Comparison of ENCODE assay signal across 1 cellular context in the genomic region with DNA sequence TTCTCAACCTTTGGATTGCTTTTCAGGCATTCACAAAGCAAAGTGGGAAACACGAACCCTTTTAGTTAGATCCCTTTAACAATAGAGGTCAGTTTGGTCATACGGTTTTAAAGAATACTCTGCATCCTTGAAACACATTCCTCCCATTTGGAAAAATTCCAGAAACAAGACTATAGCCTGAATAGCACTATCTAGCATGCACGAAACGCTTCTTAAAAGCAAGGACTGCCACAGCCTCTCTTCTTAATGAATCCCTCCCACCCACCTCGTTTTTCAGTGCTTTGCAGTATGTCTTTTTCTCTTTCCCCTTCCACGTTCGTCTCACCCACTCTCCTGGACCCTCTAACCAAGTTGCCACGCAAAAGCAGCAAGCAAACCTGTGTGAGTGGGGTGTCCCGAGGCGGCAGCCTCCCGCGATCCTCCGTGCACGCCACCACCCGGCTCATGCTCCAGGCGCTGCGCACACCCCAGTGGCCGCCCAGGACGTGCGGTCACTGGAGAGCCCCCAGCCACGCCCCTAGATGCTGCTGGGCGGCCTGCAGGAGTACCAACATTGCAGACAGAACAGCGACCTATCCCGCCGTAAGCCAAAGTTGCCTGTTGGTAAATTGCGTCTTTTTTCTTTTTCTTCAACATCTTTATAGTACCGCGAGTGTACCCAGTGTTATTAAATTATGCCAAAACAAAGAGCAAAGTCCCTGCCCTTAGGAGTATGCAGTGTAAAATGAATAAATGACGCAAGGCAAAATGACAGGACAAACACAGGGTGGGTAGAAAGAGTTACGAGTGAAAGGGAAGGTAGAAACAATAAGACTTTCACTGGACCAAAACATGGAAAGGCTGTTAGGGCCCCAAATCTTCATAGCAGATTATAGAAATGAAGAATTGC.
TF ChIP-seq lines count a peak whose summit lies in the region.

A gene with protein sequence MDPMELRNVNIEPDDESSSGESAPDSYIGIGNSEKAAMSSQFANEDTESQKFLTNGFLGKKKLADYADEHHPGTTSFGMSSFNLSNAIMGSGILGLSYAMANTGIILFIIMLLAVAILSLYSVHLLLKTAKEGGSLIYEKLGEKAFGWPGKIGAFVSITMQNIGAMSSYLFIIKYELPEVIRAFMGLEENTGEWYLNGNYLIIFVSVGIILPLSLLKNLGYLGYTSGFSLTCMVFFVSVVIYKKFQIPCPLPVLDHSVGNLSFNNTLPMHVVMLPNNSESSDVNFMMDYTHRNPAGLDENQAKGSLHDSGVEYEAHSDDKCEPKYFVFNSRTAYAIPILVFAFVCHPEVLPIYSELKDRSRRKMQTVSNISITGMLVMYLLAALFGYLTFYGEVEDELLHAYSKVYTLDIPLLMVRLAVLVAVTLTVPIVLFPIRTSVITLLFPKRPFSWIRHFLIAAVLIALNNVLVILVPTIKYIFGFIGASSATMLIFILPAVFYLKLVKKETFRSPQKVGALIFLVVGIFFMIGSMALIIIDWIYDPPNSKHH (minus strand): TSS at position 472 of the 889 bp plus-strand sequence. CDS start 32,926 bp downstream, outside the sequence.

TF ChIP-seq in HepG2, 621 proteins besides CTCF, POLR2A, EP300 and RAD21 (continued from another document and continues in another):
- peak; percentile 54; the same call in 1 of the 2 replicates for TF ChIP-seq ZBTB7B (CRISPR knock-in tag; IDR thresholded peaks at IDR 0.05)
- TF ChIP-seq SP5 (CRISPR knock-in tag; IDR thresholded peaks at IDR 0.05; ENCODE audit: borderline replicate concordance, low read depth), result peak; percentile 76
- TF ChIP-seq ZNF883 (CRISPR knock-in tag; IDR thresholded peaks at IDR 0.05; ENCODE audit: not compliant biosample characterization), result peak; percentile 62
- peak; percentile 51 for TF ChIP-seq MED1 (CRISPR knock-in tag; IDR thresholded peaks at IDR 0.05)
- TF ChIP-seq, protein P1, sequence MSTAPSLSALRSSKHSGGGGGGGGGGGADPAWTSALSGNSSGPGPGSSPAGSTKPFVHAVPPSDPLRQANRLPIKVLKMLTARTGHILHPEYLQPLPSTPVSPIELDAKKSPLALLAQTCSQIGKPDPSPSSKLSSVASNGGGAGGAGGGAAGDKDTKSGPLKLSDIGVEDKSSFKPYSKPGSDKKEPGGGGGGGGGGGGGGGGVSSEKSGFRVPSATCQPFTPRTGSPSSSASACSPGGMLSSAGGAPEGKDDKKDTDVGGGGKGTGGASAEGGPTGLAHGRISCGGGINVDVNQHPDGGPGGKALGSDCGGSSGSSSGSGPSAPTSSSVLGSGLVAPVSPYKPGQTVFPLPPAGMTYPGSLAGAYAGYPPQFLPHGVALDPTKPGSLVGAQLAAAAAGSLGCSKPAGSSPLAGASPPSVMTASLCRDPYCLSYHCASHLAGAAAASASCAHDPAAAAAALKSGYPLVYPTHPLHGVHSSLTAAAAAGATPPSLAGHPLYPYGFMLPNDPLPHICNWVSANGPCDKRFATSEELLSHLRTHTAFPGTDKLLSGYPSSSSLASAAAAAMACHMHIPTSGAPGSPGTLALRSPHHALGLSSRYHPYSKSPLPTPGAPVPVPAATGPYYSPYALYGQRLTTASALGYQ (CRISPR knock-in tag; IDR thresholded peaks at IDR 0.05), result 0 out of 2 replicates have a peak, but pooled peaks have one; percentile 24
- no peak for TF ChIP-seq ZNF350 (CRISPR knock-in tag; IDR thresholded peaks at IDR 0.05; ENCODE audit: borderline replicate concordance, low read depth)
- TF ChIP-seq ZNF225 (CRISPR knock-in tag; IDR thresholded peaks at IDR 0.05), result no peak
- TF ChIP-seq ZNF720 (CRISPR knock-in tag; IDR thresholded peaks at IDR 0.05), result no peak
- no peak for TF ChIP-seq NR2F1 (CRISPR knock-in tag; IDR thresholded peaks at IDR 0.05)
- TF ChIP-seq ZNF644 (CRISPR knock-in tag; IDR thresholded peaks at IDR 0.05; ENCODE audit: low read depth), result peak; percentile 52; the same call in 1 of the 2 replicates
- TF ChIP-seq KAT7 (CRISPR knock-in tag; IDR thresholded peaks at IDR 0.05; ENCODE audit: borderline replicate concordance), result no peak
- TF ChIP-seq SAFB2 (CRISPR knock-in tag; IDR thresholded peaks at IDR 0.05; ENCODE audit: borderline replicate concordance, low read depth), result no peak
- TF ChIP-seq, protein P2, sequence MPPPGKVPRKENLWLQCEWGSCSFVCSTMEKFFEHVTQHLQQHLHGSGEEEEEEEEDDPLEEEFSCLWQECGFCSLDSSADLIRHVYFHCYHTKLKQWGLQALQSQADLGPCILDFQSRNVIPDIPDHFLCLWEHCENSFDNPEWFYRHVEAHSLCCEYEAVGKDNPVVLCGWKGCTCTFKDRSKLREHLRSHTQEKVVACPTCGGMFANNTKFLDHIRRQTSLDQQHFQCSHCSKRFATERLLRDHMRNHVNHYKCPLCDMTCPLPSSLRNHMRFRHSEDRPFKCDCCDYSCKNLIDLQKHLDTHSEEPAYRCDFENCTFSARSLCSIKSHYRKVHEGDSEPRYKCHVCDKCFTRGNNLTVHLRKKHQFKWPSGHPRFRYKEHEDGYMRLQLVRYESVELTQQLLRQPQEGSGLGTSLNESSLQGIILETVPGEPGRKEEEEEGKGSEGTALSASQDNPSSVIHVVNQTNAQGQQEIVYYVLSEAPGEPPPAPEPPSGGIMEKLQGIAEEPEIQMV (CRISPR knock-in tag; IDR thresholded peaks at IDR 0.05; ENCODE audit: low read depth), result no peak
- TF ChIP-seq KLF12 (CRISPR knock-in tag; IDR thresholded peaks at IDR 0.05; ENCODE audit: borderline replicate concordance), result peak; percentile 89; the same call in 1 of the 2 replicates
- no peak for TF ChIP-seq GPN1 (CRISPR knock-in tag; IDR thresholded peaks at IDR 0.05; ENCODE audit: borderline replicate concordance)
- no peak for TF ChIP-seq HMGA1 (CRISPR knock-in tag; conservative IDR thresholded peaks at IDR 0.05)
- no peak for TF ChIP-seq ZNF703 (CRISPR knock-in tag; IDR thresholded peaks at IDR 0.05; ENCODE audit: borderline replicate concordance)
- no peak for TF ChIP-seq SIX1 (CRISPR knock-in tag; IDR thresholded peaks at IDR 0.05; ENCODE audit: borderline replicate concordance)
- TF ChIP-seq, protein P3, sequence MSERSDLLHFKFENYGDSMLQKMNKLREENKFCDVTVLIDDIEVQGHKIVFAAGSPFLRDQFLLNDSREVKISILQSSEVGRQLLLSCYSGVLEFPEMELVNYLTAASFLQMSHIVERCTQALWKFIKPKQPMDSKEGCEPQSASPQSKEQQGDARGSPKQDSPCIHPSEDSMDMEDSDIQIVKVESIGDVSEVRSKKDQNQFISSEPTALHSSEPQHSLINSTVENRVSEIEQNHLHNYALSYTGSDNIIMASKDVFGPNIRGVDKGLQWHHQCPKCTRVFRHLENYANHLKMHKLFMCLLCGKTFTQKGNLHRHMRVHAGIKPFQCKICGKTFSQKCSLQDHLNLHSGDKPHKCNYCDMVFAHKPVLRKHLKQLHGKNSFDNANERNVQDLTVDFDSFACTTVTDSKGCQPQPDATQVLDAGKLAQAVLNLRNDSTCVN (CRISPR knock-in tag; IDR thresholded peaks at IDR 0.05; ENCODE audit: borderline replicate concordance), result peak; percentile 56; the same call in 1 of the 2 replicates
- no peak for TF ChIP-seq ZNF264 (CRISPR knock-in tag; IDR thresholded peaks at IDR 0.05)
- TF ChIP-seq ZNF737 (CRISPR knock-in tag; IDR thresholded peaks at IDR 0.05; ENCODE audit: borderline replicate concordance), result no peak; the same call in 1 of the 2 replicates
- no peak for TF ChIP-seq ZKSCAN5 (CRISPR knock-in tag; IDR thresholded peaks at IDR 0.05)
- peak; percentile 76 for TF ChIP-seq STAG1 (CRISPR knock-in tag; IDR thresholded peaks at IDR 0.05)
- TF ChIP-seq THYN1 (CRISPR knock-in tag; IDR thresholded peaks at IDR 0.05; ENCODE audit: borderline replicate concordance, low read depth), result no peak
- no peak for TF ChIP-seq ELF1 (CRISPR knock-in tag; IDR thresholded peaks at IDR 0.05)
- no peak for TF ChIP-seq HNRNPK (IDR thresholded peaks at IDR 0.05; ENCODE audit: low read depth, low read length, poor library complexity, severe bottlenecking)
- TF ChIP-seq ZNF333 (CRISPR knock-in tag; IDR thresholded peaks at IDR 0.05; ENCODE audit: borderline replicate concordance), result no peak
- TF ChIP-seq, protein P4, sequence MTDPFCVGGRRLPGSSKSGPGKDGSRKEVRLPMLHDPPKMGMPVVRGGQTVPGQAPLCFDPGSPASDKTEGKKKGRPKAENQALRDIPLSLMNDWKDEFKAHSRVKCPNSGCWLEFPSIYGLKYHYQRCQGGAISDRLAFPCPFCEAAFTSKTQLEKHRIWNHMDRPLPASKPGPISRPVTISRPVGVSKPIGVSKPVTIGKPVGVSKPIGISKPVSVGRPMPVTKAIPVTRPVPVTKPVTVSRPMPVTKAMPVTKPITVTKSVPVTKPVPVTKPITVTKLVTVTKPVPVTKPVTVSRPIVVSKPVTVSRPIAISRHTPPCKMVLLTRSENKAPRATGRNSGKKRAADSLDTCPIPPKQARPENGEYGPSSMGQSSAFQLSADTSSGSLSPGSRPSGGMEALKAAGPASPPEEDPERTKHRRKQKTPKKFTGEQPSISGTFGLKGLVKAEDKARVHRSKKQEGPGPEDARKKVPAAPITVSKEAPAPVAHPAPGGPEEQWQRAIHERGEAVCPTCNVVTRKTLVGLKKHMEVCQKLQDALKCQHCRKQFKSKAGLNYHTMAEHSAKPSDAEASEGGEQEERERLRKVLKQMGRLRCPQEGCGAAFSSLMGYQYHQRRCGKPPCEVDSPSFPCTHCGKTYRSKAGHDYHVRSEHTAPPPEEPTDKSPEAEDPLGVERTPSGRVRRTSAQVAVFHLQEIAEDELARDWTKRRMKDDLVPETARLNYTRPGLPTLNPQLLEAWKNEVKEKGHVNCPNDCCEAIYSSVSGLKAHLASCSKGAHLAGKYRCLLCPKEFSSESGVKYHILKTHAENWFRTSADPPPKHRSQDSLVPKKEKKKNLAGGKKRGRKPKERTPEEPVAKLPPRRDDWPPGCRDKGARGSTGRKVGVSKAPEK (CRISPR knock-in tag; IDR thresholded peaks at IDR 0.05; ENCODE audit: borderline replicate concordance), result peak; percentile 55; the same call in 1 of the 2 replicates
- no peak for TF ChIP-seq ZNF256 (CRISPR knock-in tag; conservative IDR thresholded peaks at IDR 0.05)
- no peak for TF ChIP-seq MAFK (conservative IDR thresholded peaks at IDR 0.05 in 1 of 2, IDR thresholded peaks at IDR 0.05 in 1 of 2; ENCODE audit: low read length in 2 of 2)
- TF ChIP-seq FOXC1 (CRISPR knock-in tag; IDR thresholded peaks at IDR 0.05; ENCODE audit: borderline replicate concordance), result 0 out of 2 replicates have a peak, but pooled peaks have one; percentile 32
- TF ChIP-seq HDAC2 (CRISPR knock-in tag; IDR thresholded peaks at IDR 0.05), result 0 out of 2 replicates have a peak, but pooled peaks have one; percentile 27
- TF ChIP-seq, protein P5, sequence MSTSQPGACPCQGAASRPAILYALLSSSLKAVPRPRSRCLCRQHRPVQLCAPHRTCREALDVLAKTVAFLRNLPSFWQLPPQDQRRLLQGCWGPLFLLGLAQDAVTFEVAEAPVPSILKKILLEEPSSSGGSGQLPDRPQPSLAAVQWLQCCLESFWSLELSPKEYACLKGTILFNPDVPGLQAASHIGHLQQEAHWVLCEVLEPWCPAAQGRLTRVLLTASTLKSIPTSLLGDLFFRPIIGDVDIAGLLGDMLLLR (CRISPR knock-in tag; IDR thresholded peaks at IDR 0.05), result no peak
- no peak for TF ChIP-seq POLR2AphosphoS2 (IDR thresholded peaks at IDR 0.05; ENCODE audit: low read depth, low read length)
- TF ChIP-seq, protein P6, sequence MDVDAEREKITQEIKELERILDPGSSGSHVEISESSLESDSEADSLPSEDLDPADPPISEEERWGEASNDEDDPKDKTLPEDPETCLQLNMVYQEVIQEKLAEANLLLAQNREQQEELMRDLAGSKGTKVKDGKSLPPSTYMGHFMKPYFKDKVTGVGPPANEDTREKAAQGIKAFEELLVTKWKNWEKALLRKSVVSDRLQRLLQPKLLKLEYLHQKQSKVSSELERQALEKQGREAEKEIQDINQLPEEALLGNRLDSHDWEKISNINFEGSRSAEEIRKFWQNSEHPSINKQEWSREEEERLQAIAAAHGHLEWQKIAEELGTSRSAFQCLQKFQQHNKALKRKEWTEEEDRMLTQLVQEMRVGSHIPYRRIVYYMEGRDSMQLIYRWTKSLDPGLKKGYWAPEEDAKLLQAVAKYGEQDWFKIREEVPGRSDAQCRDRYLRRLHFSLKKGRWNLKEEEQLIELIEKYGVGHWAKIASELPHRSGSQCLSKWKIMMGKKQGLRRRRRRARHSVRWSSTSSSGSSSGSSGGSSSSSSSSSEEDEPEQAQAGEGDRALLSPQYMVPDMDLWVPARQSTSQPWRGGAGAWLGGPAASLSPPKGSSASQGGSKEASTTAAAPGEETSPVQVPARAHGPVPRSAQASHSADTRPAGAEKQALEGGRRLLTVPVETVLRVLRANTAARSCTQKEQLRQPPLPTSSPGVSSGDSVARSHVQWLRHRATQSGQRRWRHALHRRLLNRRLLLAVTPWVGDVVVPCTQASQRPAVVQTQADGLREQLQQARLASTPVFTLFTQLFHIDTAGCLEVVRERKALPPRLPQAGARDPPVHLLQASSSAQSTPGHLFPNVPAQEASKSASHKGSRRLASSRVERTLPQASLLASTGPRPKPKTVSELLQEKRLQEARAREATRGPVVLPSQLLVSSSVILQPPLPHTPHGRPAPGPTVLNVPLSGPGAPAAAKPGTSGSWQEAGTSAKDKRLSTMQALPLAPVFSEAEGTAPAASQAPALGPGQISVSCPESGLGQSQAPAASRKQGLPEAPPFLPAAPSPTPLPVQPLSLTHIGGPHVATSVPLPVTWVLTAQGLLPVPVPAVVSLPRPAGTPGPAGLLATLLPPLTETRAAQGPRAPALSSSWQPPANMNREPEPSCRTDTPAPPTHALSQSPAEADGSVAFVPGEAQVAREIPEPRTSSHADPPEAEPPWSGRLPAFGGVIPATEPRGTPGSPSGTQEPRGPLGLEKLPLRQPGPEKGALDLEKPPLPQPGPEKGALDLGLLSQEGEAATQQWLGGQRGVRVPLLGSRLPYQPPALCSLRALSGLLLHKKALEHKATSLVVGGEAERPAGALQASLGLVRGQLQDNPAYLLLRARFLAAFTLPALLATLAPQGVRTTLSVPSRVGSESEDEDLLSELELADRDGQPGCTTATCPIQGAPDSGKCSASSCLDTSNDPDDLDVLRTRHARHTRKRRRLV (CRISPR knock-in tag; IDR thresholded peaks at IDR 0.05), result no peak
- 0 out of 2 replicates have a peak, but pooled peaks have one; percentile 40 for TF ChIP-seq ZNF761 (CRISPR knock-in tag; conservative IDR thresholded peaks at IDR 0.05)
- TF ChIP-seq ZKSCAN1 (IDR thresholded peaks at IDR 0.05; ENCODE audit: low read length), result no peak
- TF ChIP-seq ZNF614 (CRISPR knock-in tag; IDR thresholded peaks at IDR 0.05; ENCODE audit: borderline replicate concordance), result 0 out of 2 replicates have a peak, but pooled peaks have one; percentile 45
- TF ChIP-seq ZNF747 (CRISPR knock-in tag; IDR thresholded peaks at IDR 0.05; ENCODE audit: borderline replicate concordance), result no peak
- no peak for TF ChIP-seq ZNF567 (CRISPR knock-in tag; IDR thresholded peaks at IDR 0.05; ENCODE audit: borderline replicate concordance)
- TF ChIP-seq ZFP62 (CRISPR knock-in tag; IDR thresholded peaks at IDR 0.05), result no peak
- TF ChIP-seq, protein P7, sequence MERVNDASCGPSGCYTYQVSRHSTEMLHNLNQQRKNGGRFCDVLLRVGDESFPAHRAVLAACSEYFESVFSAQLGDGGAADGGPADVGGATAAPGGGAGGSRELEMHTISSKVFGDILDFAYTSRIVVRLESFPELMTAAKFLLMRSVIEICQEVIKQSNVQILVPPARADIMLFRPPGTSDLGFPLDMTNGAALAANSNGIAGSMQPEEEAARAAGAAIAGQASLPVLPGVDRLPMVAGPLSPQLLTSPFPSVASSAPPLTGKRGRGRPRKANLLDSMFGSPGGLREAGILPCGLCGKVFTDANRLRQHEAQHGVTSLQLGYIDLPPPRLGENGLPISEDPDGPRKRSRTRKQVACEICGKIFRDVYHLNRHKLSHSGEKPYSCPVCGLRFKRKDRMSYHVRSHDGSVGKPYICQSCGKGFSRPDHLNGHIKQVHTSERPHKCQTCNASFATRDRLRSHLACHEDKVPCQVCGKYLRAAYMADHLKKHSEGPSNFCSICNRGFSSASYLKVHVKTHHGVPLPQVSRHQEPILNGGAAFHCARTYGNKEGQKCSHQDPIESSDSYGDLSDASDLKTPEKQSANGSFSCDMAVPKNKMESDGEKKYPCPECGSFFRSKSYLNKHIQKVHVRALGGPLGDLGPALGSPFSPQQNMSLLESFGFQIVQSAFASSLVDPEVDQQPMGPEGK (CRISPR knock-in tag; IDR thresholded peaks at IDR 0.05), result peak; percentile 80
